Comparison of ENCODE assay signal across 16 cellular contexts in the genomic region with DNA sequence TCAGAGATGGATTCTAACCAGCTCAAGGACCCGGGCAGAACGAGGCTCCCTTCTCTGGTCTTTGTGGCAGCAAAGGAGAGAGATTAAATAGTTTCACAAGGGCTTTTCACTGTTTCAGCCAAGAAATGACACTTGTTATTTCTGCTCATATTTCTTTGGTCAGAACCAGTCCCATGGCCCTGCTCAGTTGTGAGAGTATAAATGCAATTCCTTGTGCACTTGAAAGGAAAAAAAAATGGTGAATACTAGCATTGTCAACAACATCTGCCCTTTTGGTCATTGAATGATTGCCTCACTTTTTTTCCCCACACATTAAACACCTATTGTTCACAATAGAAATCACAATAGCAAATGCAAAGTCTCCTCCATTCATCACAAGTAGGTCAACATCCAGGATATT.
DNase-seq lines count a peak whose midpoint lies in the region; ATAC-seq, FAIRE-seq and TF ChIP-seq lines count a peak whose summit lies in the region.
"Had no signal": no experiment of that assay in that cellular context is flagged by ENCODE, and none has a peak within 500 bp of the region (broad histone marks: within the 10 kb centered on the region; RNA-seq: fewer than 3 reads in every experiment).

No MANE protein-coding gene starts in this region.

- WGBS in GM23248 (ENCODE audit: low coverage in 1 of 2, low lambda C conversion rate in 2 of 2, missing lambda C conversion rate in 2 of 2), 2 experiments = 10 to 14% methylated on average over 2 of the region's 2 CpGs
- 7 to 11% methylated on average over 2 of the region's 2 CpGs for WGBS in pancreas, 2 donors
- no CpG with 5 or more reads among the region's 2 CpGs for WGBS in mesendoderm (ENCODE audit: extremely low coverage, insufficient coverage, low lambda C conversion rate)

- H3K4me2 ChIP-seq in GM23248 (ENCODE audit: unreplicated experiment) (peak overlapping the region; percentile 79), mesendoderm (ENCODE audit: low read length) (no peak overlapping the region)

- no peak for FAIRE-seq in pancreas (lab: Jason Lieb, UNC)
- no peak for FAIRE-seq in kidney (lab: Jason Lieb, UNC)
- FAIRE-seq: GM12878 had no signal

- H3K9me3 ChIP-seq in GM23248 (ENCODE audit: low read depth) (no peaks in the 10 kb centered on the region), ascending aorta (no peaks in the 10 kb centered on the region), pancreas (no peaks in the 10 kb centered on the region), kidney (ENCODE audit: control insufficient read depth in 1 of 2, low read length in 2 of 2) (no peaks in the 10 kb centered on the region)
- H3K9me3 ChIP-seq: MG63, Peyer's patch, upper lobe of right lung had no signal

- H3K56ac ChIP-seq in mesendoderm (ENCODE audit: low read length) = no peak overlapping the region

- H4K5ac ChIP-seq in mesendoderm (ENCODE audit: low read length) = no peak overlapping the region

- H3K36me3 ChIP-seq in GM23248 (ENCODE audit: low read depth) (no peaks in the 10 kb centered on the region), ascending aorta (no peaks in the 10 kb centered on the region), pancreas (no peaks in the 10 kb centered on the region), mesendoderm (ENCODE audit: control insufficient read depth, insufficient read depth, low read length) (no peaks in the 10 kb centered on the region), kidney (ENCODE audit: control insufficient read depth in 1 of 2, insufficient read depth in 2 of 2, low read length in 2 of 2) (no peaks in the 10 kb centered on the region)
- H3K36me3 ChIP-seq: MG63, Peyer's patch, upper lobe of right lung had no signal

- H3K27ac ChIP-seq in GM23248 (peak overlapping the region; percentile 75), ascending aorta (peak overlapping the region; percentile 82 to 83), pancreas (no peak overlapping the region), mesendoderm (ENCODE audit: low read depth, low read length) (no peak overlapping the region), kidney (ENCODE audit: low read depth in 2 of 2, low read length in 2 of 2) (no peak overlapping the region)
- H3K27ac ChIP-seq: Peyer's patch, upper lobe of right lung had no signal

- H2BK120ac ChIP-seq in mesendoderm (ENCODE audit: low read depth, low read length) = no peak overlapping the region

- H3K18ac ChIP-seq in mesendoderm (ENCODE audit: low read length) = no peak overlapping the region

- H3K79me1 ChIP-seq in mesendoderm (ENCODE audit: low read length) = no peaks in the 10 kb centered on the region

- H4K20me1 ChIP-seq in GM23248 (ENCODE audit: insufficient read depth) = no peaks in the 10 kb centered on the region

- ATAC-seq in Right ventricle myocardium superior (ENCODE audit: poor library complexity) (peak; percentile 76), pancreas (no peak)
- ATAC-seq: GM12878 had no signal

- H2BK15ac ChIP-seq in mesendoderm (replicated peaks; ENCODE audit: low read depth) = no peak overlapping the region

- in situ Hi-C loops in GM23248 (cut with MboI) = no loop called here

- H3K4me3 ChIP-seq in GM23248 (peak overlapping the region; percentile 52), ascending aorta (no peak overlapping the region), pancreas (no peak overlapping the region), mesendoderm (ENCODE audit: low read length) (no peak overlapping the region), kidney (ENCODE audit: low read length in 2 of 2) (no peak overlapping the region)
- H3K4me3 ChIP-seq: GM12878, MG63, Peyer's patch, upper lobe of right lung had no signal

- H3K9me2 ChIP-seq in GM23248 (ENCODE audit: insufficient read depth) = no peaks in the 10 kb centered on the region

- H3K27me3 ChIP-seq in GM23248 (replicated peaks; ENCODE audit: insufficient read depth) (no peaks in the 10 kb centered on the region), ascending aorta (no peaks in the 10 kb centered on the region), pancreas (no peaks in the 10 kb centered on the region), mesendoderm (ENCODE audit: insufficient read depth, low read length, poor library complexity) (no peaks in the 10 kb centered on the region)
- H3K27me3 ChIP-seq: MG63, Peyer's patch, upper lobe of right lung had no signal

- intact Hi-C loops in ascending aorta (cut with DNase I) (loop anchor here (5.0 to 10.0 kb wide), 3 partner anchors 61 to 1339 kb away; no protein-coding TSS in a partner anchor), Right ventricle myocardium superior (cut with DNase I) (no loop called here), pancreas (cut with DNase I) (no loop called here), kidney (cut with DNase I) (no loop called here)

- H4K8ac ChIP-seq in mesendoderm (ENCODE audit: low read depth, low read length) = no peak overlapping the region

- H3F3A ChIP-seq in GM23248 (ENCODE audit: insufficient read depth) = peaks cover 33% of the 10 kb centered on the region

- no peak overlapping the region for H3K23ac ChIP-seq in mesendoderm (ENCODE audit: low read length)

- H3K79me2 ChIP-seq in GM23248 (ENCODE audit: insufficient read depth) (no peaks in the 10 kb centered on the region), mesendoderm (ENCODE audit: control insufficient read depth, insufficient read depth, low read length) (no peaks in the 10 kb centered on the region)

- no peak overlapping the region for H3K4ac ChIP-seq in mesendoderm (ENCODE audit: low read depth, low read length)

- H3K4me1 ChIP-seq in GM23248 (ENCODE audit: insufficient read depth) = peaks cover 24% of the 10 kb centered on the region
- peaks cover 9 to 20% of the 10 kb centered on the region in 2 donors for H3K4me1 ChIP-seq in ascending aorta
- no peaks in the 10 kb centered on the region for H3K4me1 ChIP-seq in pancreas
- no peaks in the 10 kb centered on the region for H3K4me1 ChIP-seq in mesendoderm (ENCODE audit: control insufficient read depth, low read depth, low read length)
- H3K4me1 ChIP-seq in kidney (ENCODE audit: control insufficient read depth in 1 of 2, insufficient read depth in 1 of 2, low read depth in 1 of 2, low read length in 2 of 2) = no peaks in the 10 kb centered on the region
- H3K4me1 ChIP-seq: Peyer's patch, upper lobe of right lung had no signal

- no peak overlapping the region for H2AK5ac ChIP-seq in mesendoderm (ENCODE audit: low read length)

- no peak overlapping the region for H3K9ac ChIP-seq in GM23248
- no peak overlapping the region for H3K9ac ChIP-seq in mesendoderm (ENCODE audit: low read length)
- no peak overlapping the region for H3K9ac ChIP-seq in kidney (ENCODE audit: low read length in 2 of 2)

- H2AFZ ChIP-seq in GM23248 = no peak overlapping the region

- peak; percentile 32 for DNase-seq in GM23248
- no peak for DNase-seq in ascending aorta (ENCODE audit: low spot score in 2 of 2)
- DNase-seq in Right ventricle myocardium superior = no peak
- peak; percentile 52 for DNase-seq in putamen (ENCODE audit: low spot score)
- no peak for DNase-seq in activated CD4-positive, alpha-beta T cell treated with anti-CD3 and anti-CD28 coated beads, Interleukin-2, amount 50 U/mL, for 1 hour
- DNase-seq in pancreas = no peak
- DNase-seq in mesendoderm = no peak
- DNase-seq in kidney = no peak
- DNase-seq: activated CD4-positive, alpha-beta memory T cell treated with anti-CD3 and anti-CD28 coated beads, Interleukin-2, amount 10 ng/mL, durations not matched to agents 7 days and 5 days; NCI-H526; Peyer's patch; stimulated activated CD4-positive, alpha-beta T cell treated with anti-CD3 and anti-CD28 coated beads, Interleukin-2, amount 100 ng/mL, for 48 hours; SW 1271; upper lobe of right lung had no signal

- no peak overlapping the region for H2BK5ac ChIP-seq in mesendoderm (ENCODE audit: low read length)

- TF ChIP-seq CTCF in ascending aorta (IDR thresholded peaks at IDR 0.05) (no peak), pancreas (IDR thresholded peaks at IDR 0.05) (no peak), kidney (IDR thresholded peaks at IDR 0.05; ENCODE audit: borderline replicate concordance, extremely low read depth, insufficient read depth) (no peak)

Comparison
In these comparisons a context has a peak if more than half of its experiments do, and no peak if none do; other contexts are left out.
1. DNase-seq: peak in GM23248 (single experiment) and putamen (single experiment); none in ascending aorta (0 of 2), Right ventricle myocardium superior (single experiment), activated CD4-positive, alpha-beta T cell treated with anti-CD3 and anti-CD28 coated beads, Interleukin-2, amount 50 U/mL, for 1 hour (single experiment), pancreas (0 of 6), mesendoderm (single experiment) and kidney (single experiment).
2. H3K27ac ChIP-seq: peak in GM23248 (single experiment) and ascending aorta (2 of 2); none in pancreas (0 of 4), mesendoderm (single experiment) and kidney (0 of 2).